1 cellular context compared by ENCODE assay signal in the genomic region with DNA sequence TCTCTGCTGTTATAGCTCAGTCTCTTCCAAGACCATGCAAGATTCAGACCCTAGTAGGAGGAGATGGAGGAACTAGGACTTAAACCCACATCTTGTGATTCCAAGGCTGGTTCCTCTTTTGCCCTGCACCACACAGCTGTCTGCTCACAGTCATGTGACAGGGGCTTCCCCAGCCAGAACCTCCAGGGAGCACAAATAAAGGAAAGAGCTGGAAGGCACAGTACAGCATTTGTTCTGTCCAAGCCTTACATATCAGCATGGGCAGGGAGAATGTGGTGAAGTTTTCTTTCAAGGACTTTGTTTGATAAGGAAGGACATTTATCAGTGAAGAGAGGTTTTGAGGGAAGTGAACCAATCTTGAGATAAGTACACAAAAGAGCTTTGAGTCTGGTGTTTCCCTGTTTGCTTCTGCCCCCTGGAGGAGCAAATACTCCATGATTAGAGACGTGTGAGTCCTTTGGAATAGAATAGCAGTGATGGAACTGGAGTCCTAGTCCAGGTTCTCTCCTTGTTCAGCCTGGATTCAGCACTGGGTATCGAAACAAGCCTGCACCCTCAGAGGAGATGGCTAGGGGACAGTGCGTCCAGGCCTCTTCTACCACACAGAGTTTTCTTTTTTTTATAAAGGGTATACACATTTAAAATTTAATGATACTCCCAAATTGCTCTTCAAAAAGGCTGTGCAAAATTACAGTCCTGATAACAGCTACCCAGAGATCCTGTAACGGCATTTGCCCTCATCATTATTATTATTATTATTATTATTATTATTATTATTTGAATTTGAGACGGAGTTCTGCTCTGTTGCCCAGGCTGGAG.
TF ChIP-seq lines count a peak whose summit lies in the region.

No MANE protein-coding gene starts in this region.

TF ChIP-seq in K562, 482 proteins besides CTCF, POLR2A, EP300 and RAD21 (continued from another document and continues in another):
- TF ChIP-seq, protein P1, sequence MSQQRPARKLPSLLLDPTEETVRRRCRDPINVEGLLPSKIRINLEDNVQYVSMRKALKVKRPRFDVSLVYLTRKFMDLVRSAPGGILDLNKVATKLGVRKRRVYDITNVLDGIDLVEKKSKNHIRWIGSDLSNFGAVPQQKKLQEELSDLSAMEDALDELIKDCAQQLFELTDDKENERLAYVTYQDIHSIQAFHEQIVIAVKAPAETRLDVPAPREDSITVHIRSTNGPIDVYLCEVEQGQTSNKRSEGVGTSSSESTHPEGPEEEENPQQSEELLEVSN (IDR thresholded peaks at IDR 0.05; ENCODE audit: borderline replicate concordance in 1 of 2, extremely low read depth in 1 of 2, insufficient read depth in 1 of 2, insufficient read length in 1 of 2, low read depth in 1 of 2, low read length in 1 of 2, poor library complexity in 1 of 2, severe bottlenecking in 1 of 2), result no peak
- no peak for TF ChIP-seq NFYB (IDR thresholded peaks at IDR 0.05; ENCODE audit: extremely low read depth, insufficient read length)
- TF ChIP-seq TCFL5 (CRISPR knock-in tag; conservative IDR thresholded peaks at IDR 0.05), result no peak
- no peak for TF ChIP-seq YBX1 (IDR thresholded peaks at IDR 0.05)
- TF ChIP-seq, protein P2, sequence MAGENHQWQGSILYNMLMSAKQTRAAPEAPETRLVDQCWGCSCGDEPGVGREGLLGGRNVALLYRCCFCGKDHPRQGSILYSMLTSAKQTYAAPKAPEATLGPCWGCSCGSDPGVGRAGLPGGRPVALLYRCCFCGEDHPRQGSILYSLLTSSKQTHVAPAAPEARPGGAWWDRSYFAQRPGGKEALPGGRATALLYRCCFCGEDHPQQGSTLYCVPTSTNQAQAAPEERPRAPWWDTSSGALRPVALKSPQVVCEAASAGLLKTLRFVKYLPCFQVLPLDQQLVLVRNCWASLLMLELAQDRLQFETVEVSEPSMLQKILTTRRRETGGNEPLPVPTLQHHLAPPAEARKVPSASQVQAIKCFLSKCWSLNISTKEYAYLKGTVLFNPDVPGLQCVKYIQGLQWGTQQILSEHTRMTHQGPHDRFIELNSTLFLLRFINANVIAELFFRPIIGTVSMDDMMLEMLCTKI (IDR thresholded peaks at IDR 0.05; ENCODE audit: partially characterized antibody), result no peak
- 0 out of 2 replicates have a peak, but pooled peaks have one; percentile 28 for TF ChIP-seq ZEB2 (IDR thresholded peaks at IDR 0.05)
- TF ChIP-seq, protein P3, sequence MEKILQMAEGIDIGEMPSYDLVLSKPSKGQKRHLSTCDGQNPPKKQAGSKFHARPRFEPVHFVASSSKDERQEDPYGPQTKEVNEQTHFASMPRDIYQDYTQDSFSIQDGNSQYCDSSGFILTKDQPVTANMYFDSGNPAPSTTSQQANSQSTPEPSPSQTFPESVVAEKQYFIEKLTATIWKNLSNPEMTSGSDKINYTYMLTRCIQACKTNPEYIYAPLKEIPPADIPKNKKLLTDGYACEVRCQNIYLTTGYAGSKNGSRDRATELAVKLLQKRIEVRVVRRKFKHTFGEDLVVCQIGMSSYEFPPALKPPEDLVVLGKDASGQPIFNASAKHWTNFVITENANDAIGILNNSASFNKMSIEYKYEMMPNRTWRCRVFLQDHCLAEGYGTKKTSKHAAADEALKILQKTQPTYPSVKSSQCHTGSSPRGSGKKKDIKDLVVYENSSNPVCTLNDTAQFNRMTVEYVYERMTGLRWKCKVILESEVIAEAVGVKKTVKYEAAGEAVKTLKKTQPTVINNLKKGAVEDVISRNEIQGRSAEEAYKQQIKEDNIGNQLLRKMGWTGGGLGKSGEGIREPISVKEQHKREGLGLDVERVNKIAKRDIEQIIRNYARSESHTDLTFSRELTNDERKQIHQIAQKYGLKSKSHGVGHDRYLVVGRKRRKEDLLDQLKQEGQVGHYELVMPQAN (IDR thresholded peaks at IDR 0.05; ENCODE audit: borderline replicate concordance), result peak; percentile 51; the same call in 1 of the 2 replicates
- no peak for TF ChIP-seq SLC30A9 (CRISPR knock-in tag; IDR thresholded peaks at IDR 0.05)
- no peak for TF ChIP-seq ZNF707 (CRISPR knock-in tag; conservative IDR thresholded peaks at IDR 0.05)
- no peak for TF ChIP-seq CBX1 (IDR thresholded peaks at IDR 0.05; ENCODE audit: low read depth)
- TF ChIP-seq HNRNPUL1 (IDR thresholded peaks at IDR 0.05; ENCODE audit: low read length), result no peak
- TF ChIP-seq, protein P4, sequence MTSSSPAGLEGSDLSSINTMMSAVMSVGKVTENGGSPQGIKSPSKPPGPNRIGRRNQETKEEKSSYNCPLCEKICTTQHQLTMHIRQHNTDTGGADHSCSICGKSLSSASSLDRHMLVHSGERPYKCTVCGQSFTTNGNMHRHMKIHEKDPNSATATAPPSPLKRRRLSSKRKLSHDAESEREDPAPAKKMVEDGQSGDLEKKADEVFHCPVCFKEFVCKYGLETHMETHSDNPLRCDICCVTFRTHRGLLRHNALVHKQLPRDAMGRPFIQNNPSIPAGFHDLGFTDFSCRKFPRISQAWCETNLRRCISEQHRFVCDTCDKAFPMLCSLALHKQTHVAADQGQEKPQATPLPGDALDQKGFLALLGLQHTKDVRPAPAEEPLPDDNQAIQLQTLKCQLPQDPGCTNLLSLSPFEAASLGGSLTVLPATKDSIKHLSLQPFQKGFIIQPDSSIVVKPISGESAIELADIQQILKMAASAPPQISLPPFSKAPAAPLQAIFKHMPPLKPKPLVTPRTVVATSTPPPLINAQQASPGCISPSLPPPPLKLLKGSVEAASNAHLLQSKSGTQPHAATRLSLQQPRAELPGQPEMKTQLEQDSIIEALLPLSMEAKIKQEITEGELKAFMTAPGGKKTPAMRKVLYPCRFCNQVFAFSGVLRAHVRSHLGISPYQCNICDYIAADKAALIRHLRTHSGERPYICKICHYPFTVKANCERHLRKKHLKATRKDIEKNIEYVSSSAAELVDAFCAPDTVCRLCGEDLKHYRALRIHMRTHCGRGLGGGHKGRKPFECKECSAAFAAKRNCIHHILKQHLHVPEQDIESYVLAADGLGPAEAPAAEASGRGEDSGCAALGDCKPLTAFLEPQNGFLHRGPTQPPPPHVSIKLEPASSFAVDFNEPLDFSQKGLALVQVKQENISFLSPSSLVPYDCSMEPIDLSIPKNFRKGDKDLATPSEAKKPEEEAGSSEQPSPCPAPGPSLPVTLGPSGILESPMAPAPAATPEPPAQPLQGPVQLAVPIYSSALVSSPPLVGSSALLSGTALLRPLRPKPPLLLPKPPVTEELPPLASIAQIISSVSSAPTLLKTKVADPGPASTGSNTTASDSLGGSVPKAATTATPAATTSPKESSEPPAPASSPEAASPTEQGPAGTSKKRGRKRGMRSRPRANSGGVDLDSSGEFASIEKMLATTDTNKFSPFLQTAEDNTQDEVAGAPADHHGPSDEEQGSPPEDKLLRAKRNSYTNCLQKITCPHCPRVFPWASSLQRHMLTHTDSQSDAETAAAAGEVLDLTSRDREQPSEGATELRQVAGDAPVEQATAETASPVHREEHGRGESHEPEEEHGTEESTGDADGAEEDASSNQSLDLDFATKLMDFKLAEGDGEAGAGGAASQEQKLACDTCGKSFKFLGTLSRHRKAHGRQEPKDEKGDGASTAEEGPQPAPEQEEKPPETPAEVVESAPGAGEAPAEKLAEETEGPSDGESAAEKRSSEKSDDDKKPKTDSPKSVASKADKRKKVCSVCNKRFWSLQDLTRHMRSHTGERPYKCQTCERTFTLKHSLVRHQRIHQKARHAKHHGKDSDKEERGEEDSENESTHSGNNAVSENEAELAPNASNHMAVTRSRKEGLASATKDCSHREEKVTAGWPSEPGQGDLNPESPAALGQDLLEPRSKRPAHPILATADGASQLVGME (CRISPR knock-in tag; IDR thresholded peaks at IDR 0.05), result no peak
- TF ChIP-seq TEAD1 (CRISPR knock-in tag; IDR thresholded peaks at IDR 0.05), result no peak
- TF ChIP-seq, protein P5, sequence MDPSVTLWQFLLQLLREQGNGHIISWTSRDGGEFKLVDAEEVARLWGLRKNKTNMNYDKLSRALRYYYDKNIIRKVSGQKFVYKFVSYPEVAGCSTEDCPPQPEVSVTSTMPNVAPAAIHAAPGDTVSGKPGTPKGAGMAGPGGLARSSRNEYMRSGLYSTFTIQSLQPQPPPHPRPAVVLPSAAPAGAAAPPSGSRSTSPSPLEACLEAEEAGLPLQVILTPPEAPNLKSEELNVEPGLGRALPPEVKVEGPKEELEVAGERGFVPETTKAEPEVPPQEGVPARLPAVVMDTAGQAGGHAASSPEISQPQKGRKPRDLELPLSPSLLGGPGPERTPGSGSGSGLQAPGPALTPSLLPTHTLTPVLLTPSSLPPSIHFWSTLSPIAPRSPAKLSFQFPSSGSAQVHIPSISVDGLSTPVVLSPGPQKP (CRISPR knock-in tag; IDR thresholded peaks at IDR 0.05), result no peak
- no peak for TF ChIP-seq MCM7 (IDR thresholded peaks at IDR 0.05)
- TF ChIP-seq TAF9B (IDR thresholded peaks at IDR 0.05; ENCODE audit: partially characterized antibody), result peak; percentile 39
- TF ChIP-seq, protein P6, sequence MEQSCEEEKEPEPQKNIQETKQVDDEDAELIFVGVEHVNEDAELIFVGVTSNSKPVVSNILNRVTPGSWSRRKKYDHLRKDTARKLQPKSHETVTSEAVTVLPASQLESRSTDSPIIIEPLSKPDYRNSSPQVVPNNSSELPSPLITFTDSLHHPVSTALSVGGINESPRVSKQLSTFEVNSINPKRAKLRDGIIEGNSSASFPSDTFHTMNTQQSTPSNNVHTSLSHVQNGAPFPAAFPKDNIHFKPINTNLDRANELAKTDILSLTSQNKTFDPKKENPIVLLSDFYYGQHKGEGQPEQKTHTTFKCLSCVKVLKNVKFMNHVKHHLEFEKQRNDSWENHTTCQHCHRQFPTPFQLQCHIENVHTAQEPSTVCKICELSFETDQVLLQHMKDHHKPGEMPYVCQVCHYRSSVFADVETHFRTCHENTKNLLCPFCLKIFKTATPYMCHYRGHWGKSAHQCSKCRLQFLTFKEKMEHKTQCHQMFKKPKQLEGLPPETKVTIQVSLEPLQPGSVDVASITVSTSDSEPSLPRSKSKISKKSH (CRISPR knock-in tag; IDR thresholded peaks at IDR 0.05), result no peak
- TF ChIP-seq RHOXF2B (CRISPR knock-in tag; conservative IDR thresholded peaks at IDR 0.05), result no peak
- peak; percentile 22 to 43; a peak in 2 of 4 replicates for TF ChIP-seq NRF1 (conservative IDR thresholded peaks at IDR 0.05 in 1 of 2, IDR thresholded peaks at IDR 0.05 in 1 of 2)
- no peak for TF ChIP-seq TAF1 (IDR thresholded peaks at IDR 0.05; ENCODE audit: control insufficient read depth, extremely low read depth, insufficient read depth, low read length, severe bottlenecking)
- TF ChIP-seq SMARCA5 (IDR thresholded peaks at IDR 0.05), result no peak
- no peak for TF ChIP-seq NEUROD1 (IDR thresholded peaks at IDR 0.05; ENCODE audit: borderline replicate concordance, low read depth, low read length, partially characterized antibody)
- TF ChIP-seq, protein P7, sequence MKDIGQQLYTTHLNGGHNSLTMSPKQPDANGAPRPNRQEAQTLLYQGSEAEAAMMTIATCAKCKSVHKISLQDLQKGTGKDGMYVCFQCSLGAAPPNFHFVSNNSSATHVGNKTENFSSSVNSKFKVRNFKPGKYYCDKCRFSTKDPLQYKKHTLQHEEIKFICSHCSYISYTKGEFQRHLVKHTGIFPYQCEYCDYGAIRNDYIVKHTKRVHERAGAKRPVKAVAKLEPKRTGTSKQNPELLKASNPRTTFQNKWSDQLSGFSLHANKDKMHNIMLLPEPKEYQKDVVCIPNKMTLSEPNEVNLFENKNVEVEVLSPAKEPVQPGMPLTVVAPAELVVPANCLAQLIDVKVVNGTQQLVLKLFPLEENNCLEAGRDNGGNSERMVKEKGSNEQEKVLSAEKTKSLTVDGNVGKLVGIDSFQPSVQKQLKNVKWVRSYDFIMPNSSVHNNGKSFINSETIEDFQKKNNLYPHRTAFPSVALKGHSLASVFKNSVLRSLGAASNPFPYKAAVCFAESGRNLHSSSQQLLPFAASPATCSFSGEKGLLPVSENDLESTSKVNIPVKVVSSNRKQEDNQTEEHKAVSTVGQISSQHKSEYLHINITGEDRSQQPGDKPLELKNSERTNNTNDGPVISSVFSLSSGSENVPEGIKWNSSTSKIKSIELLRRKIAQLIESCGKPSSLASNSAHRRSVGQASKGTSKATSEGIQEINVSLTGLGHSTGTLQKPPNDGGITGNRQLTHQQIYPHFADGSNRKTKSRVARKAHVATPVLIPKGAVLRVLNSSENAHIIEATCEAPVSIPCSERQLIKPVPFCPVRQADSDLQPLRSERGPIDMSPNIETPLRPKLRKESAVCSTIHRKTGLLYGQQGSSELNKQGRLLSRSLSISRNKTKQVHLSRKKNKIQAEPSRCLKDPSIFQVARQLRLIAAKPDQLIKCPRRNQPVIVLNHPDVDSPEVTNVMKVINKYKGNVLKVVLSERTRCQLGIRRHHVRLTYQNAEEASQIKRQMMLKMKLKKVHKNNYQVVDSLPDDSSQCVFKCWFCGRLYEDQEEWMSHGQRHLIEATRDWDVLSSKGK (CRISPR knock-in tag; IDR thresholded peaks at IDR 0.05), result no peak
- TF ChIP-seq TCF3 (CRISPR knock-in tag; IDR thresholded peaks at IDR 0.05), result peak; percentile 87
- TF ChIP-seq, protein P8, sequence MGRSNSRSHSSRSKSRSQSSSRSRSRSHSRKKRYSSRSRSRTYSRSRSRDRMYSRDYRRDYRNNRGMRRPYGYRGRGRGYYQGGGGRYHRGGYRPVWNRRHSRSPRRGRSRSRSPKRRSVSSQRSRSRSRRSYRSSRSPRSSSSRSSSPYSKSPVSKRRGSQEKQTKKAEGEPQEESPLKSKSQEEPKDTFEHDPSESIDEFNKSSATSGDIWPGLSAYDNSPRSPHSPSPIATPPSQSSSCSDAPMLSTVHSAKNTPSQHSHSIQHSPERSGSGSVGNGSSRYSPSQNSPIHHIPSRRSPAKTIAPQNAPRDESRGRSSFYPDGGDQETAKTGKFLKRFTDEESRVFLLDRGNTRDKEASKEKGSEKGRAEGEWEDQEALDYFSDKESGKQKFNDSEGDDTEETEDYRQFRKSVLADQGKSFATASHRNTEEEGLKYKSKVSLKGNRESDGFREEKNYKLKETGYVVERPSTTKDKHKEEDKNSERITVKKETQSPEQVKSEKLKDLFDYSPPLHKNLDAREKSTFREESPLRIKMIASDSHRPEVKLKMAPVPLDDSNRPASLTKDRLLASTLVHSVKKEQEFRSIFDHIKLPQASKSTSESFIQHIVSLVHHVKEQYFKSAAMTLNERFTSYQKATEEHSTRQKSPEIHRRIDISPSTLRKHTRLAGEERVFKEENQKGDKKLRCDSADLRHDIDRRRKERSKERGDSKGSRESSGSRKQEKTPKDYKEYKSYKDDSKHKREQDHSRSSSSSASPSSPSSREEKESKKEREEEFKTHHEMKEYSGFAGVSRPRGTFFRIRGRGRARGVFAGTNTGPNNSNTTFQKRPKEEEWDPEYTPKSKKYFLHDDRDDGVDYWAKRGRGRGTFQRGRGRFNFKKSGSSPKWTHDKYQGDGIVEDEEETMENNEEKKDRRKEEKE (IDR thresholded peaks at IDR 0.05; ENCODE audit: borderline replicate concordance in 1 of 2, control insufficient read depth in 1 of 2, low read depth in 2 of 2, low read length in 1 of 2), result no peak
- TF ChIP-seq MEIS2 (IDR thresholded peaks at IDR 0.05; ENCODE audit: partially characterized antibody), result peak; percentile 70
- no peak for TF ChIP-seq MCM2 (IDR thresholded peaks at IDR 0.05; ENCODE audit: low read depth)
